In the genomic region with DNA sequence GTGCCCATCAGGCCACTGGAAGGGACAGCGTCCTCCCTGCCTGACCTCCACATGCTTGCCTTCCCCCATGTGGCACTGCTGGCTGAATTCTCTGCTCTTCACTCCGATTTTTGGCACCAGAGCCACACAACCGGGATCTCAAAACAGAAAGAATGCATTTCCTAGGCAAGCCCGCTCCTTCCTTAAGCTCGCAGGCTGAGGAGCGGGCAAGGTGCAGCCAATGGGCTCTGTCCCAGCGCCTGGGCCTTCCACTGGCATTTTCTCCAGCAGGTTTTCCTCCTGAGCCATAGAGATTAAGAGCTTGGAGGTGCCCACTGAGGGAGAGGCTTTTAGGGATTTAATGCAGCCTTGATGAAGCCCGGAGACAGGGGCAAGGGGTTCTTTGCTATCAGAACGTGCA, we compare ENCODE assay signal across 34 cellular contexts.
"Had no signal": no experiment of that assay in that cellular context is flagged by ENCODE, and none has a peak within 500 bp of the region (broad histone marks: within the 10 kb centered on the region; RNA-seq: fewer than 3 reads in every experiment).

No MANE protein-coding gene starts in this region.

- H3K4me2 ChIP-seq: KMS-11 had no signal

- H3K27ac ChIP-seq: KMS-11 had no signal

- H3K9me3 ChIP-seq: MG63 had no signal

- H3K4me3 ChIP-seq: MG63 had no signal

- DNase-seq: Karpas-422, Kasumi-1, MG63, MM.1S, MV-4-11, NCI-H1048, NCI-H1092, NCI-H1092 treated with DMSO at 0.1 percent for 48 hours, NCI-H1105, NCI-H1105 treated with DMSO at 0.1 percent for 48 hours, NCI-H1417, NCI-H1417 treated with DMSO at 0.1 percent for 48 hours, NCI-H1436, NCI-H1436 treated with DMSO at 0.1 percent for 48 hours, NCI-H146, NCI-H1694, NCI-H1694 treated with DMSO at 0.1 percent for 48 hours, NCI-H187, NCI-H187 treated with DMSO at 0.1 percent for 48 hours, NCI-H1930, NCI-H2029, NCI-H2029 treated with DMSO at 0.1 percent for 48 hours, NCI-H2081, NCI-H2081 treated with DMSO at 0.1 percent for 48 hours, NCI-H2107, NCI-H2171, NCI-H2171 treated with DMSO at 0.1 percent for 48 hours, NCI-H2227 treated with DMSO at 0.1 percent for 48 hours, NCI-H226, NCI-H345, NCI-H446, NCI-H446 treated with DMSO at 0.1 percent for 48 hours, NCI-H510A had no signal

- H3K9ac ChIP-seq: KMS-11 had no signal

- H3K36me3 ChIP-seq: MG63 had no signal
